Comparison of ENCODE assay signal across 15 cellular contexts in genomic region chr1:151192047-151192446, GRCh38. TPM values are rescaled to one million over a fixed set of nuclear protein-coding genes. Genes with fewer than 3 reads are reported as not detected.
A peak's percentile ranks its signal among the peaks of the same experiment; 100 is the strongest.
DNase-seq lines count a peak whose midpoint lies in the region; ATAC-seq, FAIRE-seq and TF ChIP-seq lines count a peak whose summit lies in the region.
"Had no signal": no experiment of that assay in that cellular context is flagged by ENCODE, and none has a peak within 500 bp of the region (broad histone marks: within the 10 kb centered on the region; RNA-seq: fewer than 3 reads in every experiment).

No MANE protein-coding gene starts in this region.

- H3K4me1 Mint-ChIP-seq in chondrocyte (ENCODE audit: low read depth): peaks cover 38% of the 10 kb centered on the region
- peaks cover 31% of the 10 kb centered on the region for H3K4me1 Mint-ChIP-seq in neural crest cell

- peak overlapping the region; percentile 42; the same call in 1 of the 2 replicates for H3K4me2 ChIP-seq in HepG2 (ENCODE audit: low read depth, low read length)
- H3K4me2 ChIP-seq: BLaER1 treated with 17β-estradiol and CSF1 and Interleukin-3, amounts not matched to agents 10 nM and 100 nM had no signal

- TF ChIP-seq RAD21 in HepG2 (CRISPR knock-in tag; IDR thresholded peaks at IDR 0.05): no peak

- H3K27me3 ChIP-seq in HepG2 (ENCODE audit: control insufficient read depth in 1 of 2, insufficient read depth in 2 of 2, low read length in 2 of 2) (no peaks in the 10 kb centered on the region), right lobe of liver (no peaks in the 10 kb centered on the region), breast epithelium (no peaks in the 10 kb centered on the region), testis (no peaks in the 10 kb centered on the region)
- H3K27me3 ChIP-seq: BLaER1 treated with 17β-estradiol and CSF1 and Interleukin-3, amounts not matched to agents 10 nM and 100 nM had no signal

- H3K4me3 ChIP-seq in HepG2 (replicated peaks in 1 of 3; ENCODE audit: insufficient read depth in 1 of 3, low read depth in 2 of 3, low read length in 3 of 3): no peak overlapping the region
- H3K4me3 ChIP-seq in right lobe of liver: no peak overlapping the region
- no peak overlapping the region for H3K4me3 ChIP-seq in breast epithelium
- H3K4me3 ChIP-seq in testis: no peak overlapping the region
- H3K4me3 ChIP-seq: BLaER1 treated with 17β-estradiol and CSF1 and Interleukin-3, amounts not matched to agents 10 nM and 100 nM had no signal

- TF ChIP-seq POLR2A in HepG2 (IDR thresholded peaks at IDR 0.05; ENCODE audit: insufficient read depth in 1 of 2, low read depth in 2 of 2, low read length in 2 of 2) (no peak), right lobe of liver (IDR thresholded peaks at IDR 0.05) (no peak), breast epithelium (IDR thresholded peaks at IDR 0.05) (no peak), testis (IDR thresholded peaks at IDR 0.05) (no peak)

- H4K20me1 ChIP-seq in HepG2 (ENCODE audit: insufficient read depth, low read length): no peaks in the 10 kb centered on the region

- TF ChIP-seq CTCF in HepG2 (CRISPR knock-in tag; IDR thresholded peaks at IDR 0.05) (no peak), right lobe of liver (IDR thresholded peaks at IDR 0.05) (no peak), chondrocyte (IDR thresholded peaks at IDR 0.05) (no peak), neural crest cell (conservative IDR thresholded peaks at IDR 0.05) (no peak), breast epithelium (IDR thresholded peaks at IDR 0.05) (no peak), testis (IDR thresholded peaks at IDR 0.05) (no peak)

- CTCF ChIA-PET in HepG2 (lab: Yijun Ruan, JAX; ENCODE audit: low intra/inter-chr PET ratio, low total read pairs): no interaction called here

- peaks cover 48% of the 10 kb centered on the region for H3K4me1 ChIP-seq in HepG2 (ENCODE audit: insufficient read depth, low read length)
- peaks cover 0 to 15% (median 5%) of the 10 kb centered on the region in 4 donors for H3K4me1 ChIP-seq in right lobe of liver
- peaks cover 0 to 12% of the 10 kb centered on the region in 2 donors for H3K4me1 ChIP-seq in breast epithelium
- peaks cover 25% of the 10 kb centered on the region for H3K4me1 ChIP-seq in testis

- H3K27ac ChIP-seq in HepG2 (ENCODE audit: extremely low read length, insufficient read depth, low read length) (no peak overlapping the region), right lobe of liver (no peak overlapping the region), breast epithelium (no peak overlapping the region), testis (no peak overlapping the region)
- H3K27ac ChIP-seq: BLaER1 treated with 17β-estradiol and CSF1 and Interleukin-3, amounts not matched to agents 10 nM and 100 nM had no signal

- no peak for FAIRE-seq in HepG2 (lab: Jason Lieb, UNC)
- FAIRE-seq: H54 had no signal

- WGBS in HepG2 (ENCODE audit: low lambda C conversion rate): 5% methylated on average over 7 of the region's 7 CpGs
- WGBS in right lobe of liver (ENCODE audit: insufficient coverage, low coverage, low lambda C conversion rate, missing lambda C conversion rate): 38% methylated on average over 6 of the region's 7 CpGs
- WGBS in testis, 2 donors: 74 to 86% methylated on average over 7 of the region's 7 CpGs

- H2AFZ ChIP-seq in HepG2 (ENCODE audit: low read length): peak overlapping the region; percentile 36

- H3K4me3 Mint-ChIP-seq in chondrocyte (ENCODE audit: unreplicated experiment): no peak overlapping the region
- peak overlapping the region; percentile 19 for H3K4me3 Mint-ChIP-seq in neural crest cell

- no TSS peak for BruUV-seq in HepG2 (replicated peaks; lab: Mats Ljungman, UMichigan)

- no peak overlapping the region for H3K9ac ChIP-seq in HepG2 (ENCODE audit: insufficient read depth, low read depth, low read length)
- H3K9ac ChIP-seq: BLaER1 treated with 17β-estradiol and CSF1 and Interleukin-3, amounts not matched to agents 10 nM and 100 nM had no signal

- ATAC-seq in HepG2 (no peak), right lobe of liver (no peak), HG03097 (IDR thresholded peaks at IDR 0.05; ENCODE audit: low FRiP score, unreplicated experiment) (no peak)
- ATAC-seq: HCT116 had no signal

- H3K27me3 Mint-ChIP-seq in chondrocyte (ENCODE audit: low read depth) (no peaks in the 10 kb centered on the region), neural crest cell (ENCODE audit: low read depth) (peaks cover 25% of the 10 kb centered on the region)

- intact Hi-C loops in HepG2 (cut with micrococcal nuclease; ENCODE audit: unreplicated experiment) (no loop called here), right lobe of liver (cut with DNase I) (loop anchor here in 1 of 2 donors (10.0 kb wide), 1 partner anchor 83 kb away; no protein-coding TSS in a partner anchor), breast epithelium (cut with DNase I; ENCODE audit: low total_unique reads) (no loop called here), testis (cut with DNase I; ENCODE audit: low total_unique reads) (loop anchor here (5.0 kb wide), 1 partner anchor 155 kb away; the partner anchor contains the start of gene RFX5)

- in situ Hi-C loops in HepG2 (cut with HindIII; ENCODE audit: extremely low pct_ligation_motif_present, low pct_unique_long_range_greater_than_20kb): no loop called here

- DNase-seq in HepG2 (ENCODE audit: low spot score): no peak
- DNase-seq in right lobe of liver: no peak
- peak; percentile 3 for DNase-seq in chondrocyte (ENCODE audit: low spot score)
- no peak for DNase-seq in neural crest cell (ENCODE audit: low read depth, low spot score)
- no peak for DNase-seq in breast epithelium (ENCODE audit: low spot score in 2 of 2)
- DNase-seq in testis: no peak
- DNase-seq: ACHN; CD4-positive, CD25-positive, alpha-beta regulatory T cell; DMS53; GF-D8 had no signal

- H3K27ac Mint-ChIP-seq in chondrocyte (ENCODE audit: unreplicated experiment): no peak overlapping the region
- no peak overlapping the region for H3K27ac Mint-ChIP-seq in neural crest cell (ENCODE audit: unreplicated experiment)

- H3K9me3 Mint-ChIP-seq in chondrocyte (ENCODE audit: low read depth) (no peaks in the 10 kb centered on the region), neural crest cell (no peaks in the 10 kb centered on the region)
- H3K9me3 Mint-ChIP-seq: CD4-positive, CD25-positive, alpha-beta regulatory T cell had no signal

- POLR2A ChIA-PET in HepG2 (lab: Yijun Ruan, JAX): no interaction called here

- H3K36me3 Mint-ChIP-seq in chondrocyte (ENCODE audit: low read depth): no peaks in the 10 kb centered on the region
- H3K36me3 Mint-ChIP-seq in neural crest cell (ENCODE audit: low read depth): no peaks in the 10 kb centered on the region

- TF ChIP-seq EP300 in HepG2 (IDR thresholded peaks at IDR 0.05; ENCODE audit: low read depth in 2 of 2, low read length in 2 of 2) (no peak), HepG2 (CRISPR knock-in tag; IDR thresholded peaks at IDR 0.05; ENCODE audit: borderline replicate concordance) (no peak)

- H3K9me3 ChIP-seq in HepG2 (ENCODE audit: low read length): no peaks in the 10 kb centered on the region
- no peaks in the 10 kb centered on the region for H3K9me3 ChIP-seq in right lobe of liver
- H3K9me3 ChIP-seq in breast epithelium: no peaks in the 10 kb centered on the region
- no peaks in the 10 kb centered on the region for H3K9me3 ChIP-seq in testis
- H3K9me3 ChIP-seq: BLaER1 treated with 17β-estradiol and CSF1 and Interleukin-3, amounts not matched to agents 10 nM and 100 nM had no signal

- H3K79me2 ChIP-seq in HepG2 (ENCODE audit: insufficient read depth, low read length): peaks cover 15% of the 10 kb centered on the region

- H3K36me3 ChIP-seq in HepG2 (replicated peaks in 1 of 2; ENCODE audit: control insufficient read depth in 1 of 2, insufficient read depth in 2 of 2, low read length in 2 of 2) (no peaks in the 10 kb centered on the region), right lobe of liver (no peaks in the 10 kb centered on the region), breast epithelium (no peaks in the 10 kb centered on the region), testis (ENCODE audit: low read depth, missing control alignments) (no peaks in the 10 kb centered on the region)

RNA-seq across cellular contexts. Expression of gene VPS72, which starts 2.0 kb away (rescaled TPM):
- total RNA-seq in HepG2 (2016; rRNA removed; fragmentation: Illumina TruSeq; extraction: Trizol) (34.5 TPM in 2 replicates), right lobe of liver (10 to 100 TPM; 10.0 to 19.2 (median 14.7) TPM), chondrocyte (40.4 to 70.5 TPM (median 64.0 TPM) in 3 replicates), neural crest cell (134 and 135 TPM in 2 replicates), breast epithelium (10 to 100 TPM; 34.6 to 49.0 (median 34.7) TPM), testis (10 to 100 TPM; 31.9 to 42.7 TPM)
- total RNA-seq in HepG2 (2016; cell fraction: cytosol; rRNA removed; fragmentation: Illumina TruSeq; extraction: Trizol; ENCODE audit: low read depth): 17.0 and 18.0 TPM in 2 replicates
- total RNA-seq in HepG2 (2016; cell fraction: insoluble cytoplasmic fraction; rRNA removed; fragmentation: Illumina TruSeq; extraction: Trizol): 33.4 and 34.2 TPM in 2 replicates
- total RNA-seq in HepG2 (2016; cell fraction: membrane; rRNA removed; fragmentation: Illumina TruSeq; extraction: Trizol): 15.1 and 19.6 TPM in 2 replicates
- 13.0 and 14.7 TPM in 2 replicates for total RNA-seq in HepG2 (2016; cell fraction: nucleus; rRNA removed; fragmentation: Illumina TruSeq; extraction: Trizol)
- polyA plus RNA-seq in HepG2 (2011; rRNA removed) (33.7 and 39.1 TPM in 2 replicates), testis (ENCODE audit: insufficient read depth, low read depth, low replicate concordance) (57.9 TPM)
- polyA plus RNA-seq in HepG2 (2011; cell fraction: cytosol; rRNA removed): 30.9 and 35.1 TPM in 2 replicates
- 12.7 and 13.3 TPM in 2 replicates for polyA plus RNA-seq in HepG2 (2011; cell fraction: nucleus; rRNA removed)
- polyA plus RNA-seq in HepG2 (2012): 22.4 and 26.3 TPM in 2 replicates
- polyA plus RNA-seq in HepG2 (2016; cell fraction: cytosol; fragmentation: Illumina TruSeq; extraction: Trizol; ENCODE audit: low read depth): 7.0 and 9.1 TPM in 2 replicates
- 38.7 and 41.1 TPM in 2 replicates for polyA plus RNA-seq in HepG2 (2016; cell fraction: insoluble cytoplasmic fraction; fragmentation: Illumina TruSeq; extraction: Trizol; ENCODE audit: low read depth)
- polyA plus RNA-seq in HepG2 (2016; cell fraction: membrane; fragmentation: Illumina TruSeq; extraction: Trizol; ENCODE audit: low read depth): 8.2 and 8.8 TPM in 2 replicates
- polyA plus RNA-seq in HepG2 (2016; cell fraction: nucleus; fragmentation: Illumina TruSeq; extraction: Trizol; ENCODE audit: insufficient read depth, low read depth): 19.8 and 20.7 TPM in 2 replicates
- 15.9 and 56.9 TPM in 2 replicates for polyA minus RNA-seq in HepG2 (2011; rRNA and poly(A)+ RNA removed; ENCODE audit: low replicate concordance)
- 11.4 and 14.2 TPM in 2 replicates for polyA minus RNA-seq in HepG2 (2011; cell fraction: cytosol; rRNA and poly(A)+ RNA removed)
- 6.8 and 10.7 TPM in 2 replicates for polyA minus RNA-seq in HepG2 (2011; cell fraction: nucleus; rRNA and poly(A)+ RNA removed)

RNA-seq across cellular contexts. Expression of gene PIP5K1A, which starts 6.3 kb away (rescaled TPM):
- total RNA-seq in HepG2 (2016; rRNA removed; fragmentation: Illumina TruSeq; extraction: Trizol) (43.8 and 45.3 TPM in 2 replicates), right lobe of liver (10 to 100 TPM; 13.9 to 22.1 (median 17.2) TPM), chondrocyte (72.8 to 89.9 TPM (median 80.0 TPM) in 3 replicates), neural crest cell (88.7 and 96.2 TPM in 2 replicates), breast epithelium (10 to 100 TPM; 38.1 to 87.2 (median 61.6) TPM), testis (100 to 1,000 TPM; 168 to 234 TPM)
- 41.7 and 44.2 TPM in 2 replicates for total RNA-seq in HepG2 (2016; cell fraction: cytosol; rRNA removed; fragmentation: Illumina TruSeq; extraction: Trizol; ENCODE audit: low read depth)
- total RNA-seq in HepG2 (2016; cell fraction: insoluble cytoplasmic fraction; rRNA removed; fragmentation: Illumina TruSeq; extraction: Trizol): 42.2 and 43.8 TPM in 2 replicates
- total RNA-seq in HepG2 (2016; cell fraction: membrane; rRNA removed; fragmentation: Illumina TruSeq; extraction: Trizol): 29.6 and 29.8 TPM in 2 replicates
- 40.0 and 43.0 TPM in 2 replicates for total RNA-seq in HepG2 (2016; cell fraction: nucleus; rRNA removed; fragmentation: Illumina TruSeq; extraction: Trizol)
- polyA plus RNA-seq in HepG2 (2011; rRNA removed) (61.1 and 65.1 TPM in 2 replicates), testis (ENCODE audit: insufficient read depth, low read depth, low replicate concordance) (94.1 TPM)
- 35.2 and 45.4 TPM in 2 replicates for polyA plus RNA-seq in HepG2 (2011; cell fraction: cytosol; rRNA removed)
- polyA plus RNA-seq in HepG2 (2011; cell fraction: nucleus; rRNA removed): 71.3 and 79.9 TPM in 2 replicates
- 30.0 and 32.2 TPM in 2 replicates for polyA plus RNA-seq in HepG2 (2012)
- 1.8 and 1.9 TPM in 2 replicates for polyA plus RNA-seq in HepG2 (2016; cell fraction: cytosol; fragmentation: Illumina TruSeq; extraction: Trizol; ENCODE audit: low read depth)
- 43.0 and 45.7 TPM in 2 replicates for polyA plus RNA-seq in HepG2 (2016; cell fraction: insoluble cytoplasmic fraction; fragmentation: Illumina TruSeq; extraction: Trizol; ENCODE audit: low read depth)
- polyA plus RNA-seq in HepG2 (2016; cell fraction: membrane; fragmentation: Illumina TruSeq; extraction: Trizol; ENCODE audit: low read depth): 8.9 and 11.4 TPM in 2 replicates
- polyA plus RNA-seq in HepG2 (2016; cell fraction: nucleus; fragmentation: Illumina TruSeq; extraction: Trizol; ENCODE audit: insufficient read depth, low read depth): 66.1 and 70.7 TPM in 2 replicates
- polyA minus RNA-seq in HepG2 (2011; rRNA and poly(A)+ RNA removed; ENCODE audit: low replicate concordance): 151 and 370 TPM in 2 replicates
- 32.3 and 45.2 TPM in 2 replicates for polyA minus RNA-seq in HepG2 (2011; cell fraction: cytosol; rRNA and poly(A)+ RNA removed)
- polyA minus RNA-seq in HepG2 (2011; cell fraction: nucleus; rRNA and poly(A)+ RNA removed): 91.2 and 120 TPM in 2 replicates

RNA-seq across cellular contexts. Expression of gene TMOD4, which starts 16.3 kb away (rescaled TPM):
- not detected in 2 replicates for total RNA-seq in HepG2 (2016; rRNA removed; fragmentation: Illumina TruSeq; extraction: Trizol)
- 0.62 TPM in 1 of 2 replicates, not detected in the other for total RNA-seq in HepG2 (2016; cell fraction: cytosol; rRNA removed; fragmentation: Illumina TruSeq; extraction: Trizol; ENCODE audit: low read depth)
- 0.39 TPM in 1 of 2 replicates, not detected in the other for total RNA-seq in HepG2 (2016; cell fraction: insoluble cytoplasmic fraction; rRNA removed; fragmentation: Illumina TruSeq; extraction: Trizol)
- not detected in 2 replicates for total RNA-seq in HepG2 (2016; cell fraction: membrane; rRNA removed; fragmentation: Illumina TruSeq; extraction: Trizol)
- total RNA-seq in HepG2 (2016; cell fraction: nucleus; rRNA removed; fragmentation: Illumina TruSeq; extraction: Trizol): not detected in 2 replicates
- polyA plus RNA-seq in HepG2 (2011; rRNA removed): 0.61 and 0.66 TPM in 2 replicates
- 0.09 and 0.12 TPM in 2 replicates for polyA plus RNA-seq in HepG2 (2011; cell fraction: cytosol; rRNA removed)
- 0.37 TPM in 1 of 2 replicates, not detected in the other for polyA plus RNA-seq in HepG2 (2011; cell fraction: nucleus; rRNA removed)
- 0.31 TPM in 1 of 2 replicates, not detected in the other for polyA plus RNA-seq in HepG2 (2012)
- not detected in 2 replicates for polyA plus RNA-seq in HepG2 (2016; cell fraction: cytosol; fragmentation: Illumina TruSeq; extraction: Trizol; ENCODE audit: low read depth)
- not detected in 2 replicates for polyA plus RNA-seq in HepG2 (2016; cell fraction: insoluble cytoplasmic fraction; fragmentation: Illumina TruSeq; extraction: Trizol; ENCODE audit: low read depth)
- not detected in 2 replicates for polyA plus RNA-seq in HepG2 (2016; cell fraction: membrane; fragmentation: Illumina TruSeq; extraction: Trizol; ENCODE audit: low read depth)
- polyA plus RNA-seq in HepG2 (2016; cell fraction: nucleus; fragmentation: Illumina TruSeq; extraction: Trizol; ENCODE audit: insufficient read depth, low read depth): not detected in 2 replicates
- not detected in 2 replicates for polyA minus RNA-seq in HepG2 (2011; rRNA and poly(A)+ RNA removed; ENCODE audit: low replicate concordance)
- not detected in 2 replicates for polyA minus RNA-seq in HepG2 (2011; cell fraction: cytosol; rRNA and poly(A)+ RNA removed)
- not detected in 2 replicates for polyA minus RNA-seq in HepG2 (2011; cell fraction: nucleus; rRNA and poly(A)+ RNA removed)
- not detected for total RNA-seq in right lobe of liver
- 0.60 to 1.9 TPM in 2 of 3 replicates, not detected in the other for total RNA-seq in chondrocyte
- 1.6 and 2.7 TPM in 2 replicates for total RNA-seq in neural crest cell
- total RNA-seq in breast epithelium: under 1 TPM in 1 of 3 donors, not detected in 2; 0.73 TPM
- total RNA-seq in testis: not detected
- 2.1 TPM for polyA plus RNA-seq in testis (ENCODE audit: insufficient read depth, low read depth, low replicate concordance)
- total RNA-seq: HT-29 had no signal
- polyA plus RNA-seq: CD4-positive, CD25-positive, alpha-beta regulatory T cell had no signal

RNA-seq across cellular contexts. Expression of gene SCNM1, which starts 26.1 kb away (rescaled TPM):
- total RNA-seq in HepG2 (2016; rRNA removed; fragmentation: Illumina TruSeq; extraction: Trizol) (31.5 and 32.5 TPM in 2 replicates), right lobe of liver (10 to 100 TPM in 2 of 6 experiments, 1 to 10 TPM in 4; 7.5 to 13.2 (median 8.5) TPM), chondrocyte (39.6 to 44.3 TPM (median 40.7 TPM) in 3 replicates), neural crest cell (48.7 and 57.1 TPM in 2 replicates), breast epithelium (10 to 100 TPM; 14.9 to 23.8 (median 23.6) TPM), testis (10 to 100 TPM; 27.5 to 31.7 TPM)
- 23.8 and 23.9 TPM in 2 replicates for total RNA-seq in HepG2 (2016; cell fraction: cytosol; rRNA removed; fragmentation: Illumina TruSeq; extraction: Trizol; ENCODE audit: low read depth)
- 31.6 and 33.4 TPM in 2 replicates for total RNA-seq in HepG2 (2016; cell fraction: insoluble cytoplasmic fraction; rRNA removed; fragmentation: Illumina TruSeq; extraction: Trizol)
- 17.9 and 18.4 TPM in 2 replicates for total RNA-seq in HepG2 (2016; cell fraction: membrane; rRNA removed; fragmentation: Illumina TruSeq; extraction: Trizol)
- 15.4 and 17.5 TPM in 2 replicates for total RNA-seq in HepG2 (2016; cell fraction: nucleus; rRNA removed; fragmentation: Illumina TruSeq; extraction: Trizol)
- polyA plus RNA-seq in HepG2 (2011; rRNA removed) (16.3 and 17.5 TPM in 2 replicates), testis (ENCODE audit: insufficient read depth, low read depth, low replicate concordance) (46.0 TPM)
- 9.5 and 10.7 TPM in 2 replicates for polyA plus RNA-seq in HepG2 (2011; cell fraction: cytosol; rRNA removed)
- polyA plus RNA-seq in HepG2 (2011; cell fraction: nucleus; rRNA removed): 19.4 and 25.2 TPM in 2 replicates
- polyA plus RNA-seq in HepG2 (2012): 20.2 and 21.0 TPM in 2 replicates
- polyA plus RNA-seq in HepG2 (2016; cell fraction: cytosol; fragmentation: Illumina TruSeq; extraction: Trizol; ENCODE audit: low read depth): 20.0 and 20.1 TPM in 2 replicates
- 32.9 and 37.1 TPM in 2 replicates for polyA plus RNA-seq in HepG2 (2016; cell fraction: insoluble cytoplasmic fraction; fragmentation: Illumina TruSeq; extraction: Trizol; ENCODE audit: low read depth)
- polyA plus RNA-seq in HepG2 (2016; cell fraction: membrane; fragmentation: Illumina TruSeq; extraction: Trizol; ENCODE audit: low read depth): 16.4 and 19.5 TPM in 2 replicates
- polyA plus RNA-seq in HepG2 (2016; cell fraction: nucleus; fragmentation: Illumina TruSeq; extraction: Trizol; ENCODE audit: insufficient read depth, low read depth): 33.6 and 40.3 TPM in 2 replicates
- polyA minus RNA-seq in HepG2 (2011; rRNA and poly(A)+ RNA removed; ENCODE audit: low replicate concordance): 5.6 and 16.1 TPM in 2 replicates
- polyA minus RNA-seq in HepG2 (2011; cell fraction: cytosol; rRNA and poly(A)+ RNA removed): 3.4 and 5.4 TPM in 2 replicates
- 5.4 and 8.8 TPM in 2 replicates for polyA minus RNA-seq in HepG2 (2011; cell fraction: nucleus; rRNA and poly(A)+ RNA removed)

RNA-seq across cellular contexts. Expression of gene LYSMD1, which starts 26.3 kb away (rescaled TPM):
- 3.8 TPM in 2 replicates for total RNA-seq in HepG2 (2016; rRNA removed; fragmentation: Illumina TruSeq; extraction: Trizol)
- total RNA-seq in HepG2 (2016; cell fraction: cytosol; rRNA removed; fragmentation: Illumina TruSeq; extraction: Trizol; ENCODE audit: low read depth): 0.97 and 1.5 TPM in 2 replicates
- total RNA-seq in HepG2 (2016; cell fraction: insoluble cytoplasmic fraction; rRNA removed; fragmentation: Illumina TruSeq; extraction: Trizol): 4.2 and 4.6 TPM in 2 replicates
- 2.6 and 2.8 TPM in 2 replicates for total RNA-seq in HepG2 (2016; cell fraction: membrane; rRNA removed; fragmentation: Illumina TruSeq; extraction: Trizol)
- 1.9 and 3.5 TPM in 2 replicates for total RNA-seq in HepG2 (2016; cell fraction: nucleus; rRNA removed; fragmentation: Illumina TruSeq; extraction: Trizol)
- 4.6 and 4.8 TPM in 2 replicates for polyA plus RNA-seq in HepG2 (2011; rRNA removed)
- polyA plus RNA-seq in HepG2 (2011; cell fraction: cytosol; rRNA removed): 4.2 and 4.4 TPM in 2 replicates
- polyA plus RNA-seq in HepG2 (2011; cell fraction: nucleus; rRNA removed): 4.2 and 5.0 TPM in 2 replicates
- polyA plus RNA-seq in HepG2 (2012): 4.3 and 6.0 TPM in 2 replicates
- polyA plus RNA-seq in HepG2 (2016; cell fraction: cytosol; fragmentation: Illumina TruSeq; extraction: Trizol; ENCODE audit: low read depth): 0.29 and 0.60 TPM in 2 replicates
- polyA plus RNA-seq in HepG2 (2016; cell fraction: insoluble cytoplasmic fraction; fragmentation: Illumina TruSeq; extraction: Trizol; ENCODE audit: low read depth): 4.1 and 6.6 TPM in 2 replicates
- 1.2 and 1.4 TPM in 2 replicates for polyA plus RNA-seq in HepG2 (2016; cell fraction: membrane; fragmentation: Illumina TruSeq; extraction: Trizol; ENCODE audit: low read depth)
- 3.3 and 4.5 TPM in 2 replicates for polyA plus RNA-seq in HepG2 (2016; cell fraction: nucleus; fragmentation: Illumina TruSeq; extraction: Trizol; ENCODE audit: insufficient read depth, low read depth)
- 6.4 and 8.2 TPM in 2 replicates for polyA minus RNA-seq in HepG2 (2011; rRNA and poly(A)+ RNA removed; ENCODE audit: low replicate concordance)
- 4.5 and 7.3 TPM in 2 replicates for polyA minus RNA-seq in HepG2 (2011; cell fraction: cytosol; rRNA and poly(A)+ RNA removed)
- 8.2 and 9.5 TPM in 2 replicates for polyA minus RNA-seq in HepG2 (2011; cell fraction: nucleus; rRNA and poly(A)+ RNA removed)
- total RNA-seq in right lobe of liver: 1 to 10 TPM; 2.7 to 6.4 (median 4.5) TPM
- total RNA-seq in chondrocyte: 9.3 to 10.0 TPM (median 9.9 TPM) in 3 replicates
- total RNA-seq in neural crest cell: 11.2 and 11.9 TPM in 2 replicates
- 10 to 100 TPM; 11.7 to 17.0 (median 14.8) TPM for total RNA-seq in breast epithelium
- total RNA-seq in testis: 10 to 100 TPM; 14.9 to 17.0 TPM
- 9.5 TPM for polyA plus RNA-seq in testis (ENCODE audit: insufficient read depth, low read depth, low replicate concordance)
